Comparison of ENCODE assay signal across 9 cellular contexts in the genomic region with DNA sequence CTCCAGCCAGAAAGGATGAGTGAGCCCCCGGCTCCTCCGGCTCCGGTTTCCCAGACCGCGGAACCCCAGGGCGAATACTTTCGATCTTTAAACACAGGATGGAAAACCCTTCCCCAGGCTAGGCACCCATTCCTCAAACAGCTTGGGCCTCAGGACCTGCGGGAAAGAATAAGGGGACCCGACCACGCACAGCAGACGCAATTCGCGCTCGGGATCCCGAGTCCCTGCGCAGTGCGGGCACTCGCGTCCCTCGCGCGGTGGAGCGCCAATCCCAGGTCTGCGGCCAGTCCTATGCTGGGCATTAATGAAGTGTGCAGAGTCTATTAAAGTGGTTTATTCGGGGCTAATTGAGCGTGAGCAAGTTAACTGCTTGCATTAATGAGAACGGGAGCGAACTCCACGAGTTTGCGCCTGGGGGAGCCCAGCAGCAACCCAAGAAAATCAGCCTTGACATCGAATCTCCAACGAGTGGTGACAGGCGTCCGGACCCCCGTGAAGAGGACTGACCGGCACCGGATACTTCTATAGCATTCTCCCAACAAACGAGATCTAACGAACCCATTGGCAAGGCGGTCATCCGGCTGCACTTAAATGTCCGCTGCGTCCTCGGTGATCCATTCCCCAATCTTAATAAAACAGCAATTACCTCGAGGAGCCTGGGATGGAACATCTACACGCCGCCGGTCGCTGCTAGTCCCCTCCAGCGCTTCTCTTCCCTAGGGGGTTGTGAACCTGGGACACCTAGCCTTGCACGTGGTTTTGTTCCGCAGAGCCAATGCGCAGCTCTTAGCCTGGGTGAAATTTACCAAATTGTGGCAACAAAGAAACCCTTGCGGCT. TPM values are rescaled to one million over a fixed set of nuclear protein-coding genes. Genes with fewer than 3 reads are reported as not detected.
DNase-seq lines count a peak whose midpoint lies in the region; ATAC-seq, FAIRE-seq and TF ChIP-seq lines count a peak whose summit lies in the region.
"Had no signal": no experiment of that assay in that cellular context is flagged by ENCODE, and none has a peak within 500 bp of the region (broad histone marks: within the 10 kb centered on the region; RNA-seq: fewer than 3 reads in every experiment).

No MANE protein-coding gene starts in this region.

- H3K4me1 ChIP-seq in kidney (ENCODE audit: control insufficient read depth in 1 of 2, insufficient read depth in 1 of 2, low read depth in 1 of 2, low read length in 2 of 2): peaks cover 10 to 21% of the 10 kb centered on the region in 2 donors
- H3K4me1 ChIP-seq in stomach smooth muscle (ENCODE audit: control insufficient read depth, insufficient read depth, low read length): peaks cover 49% of the 10 kb centered on the region
- peaks cover 0 to 2% (median 1%) of the 10 kb centered on the region in 3 donors for H3K4me1 ChIP-seq in pancreas

- no peaks in the 10 kb centered on the region for H3K9me3 Mint-ChIP-seq in activated CD4-positive, alpha-beta memory T cell treated with anti-CD3 and anti-CD28 coated beads, Interleukin-2, amount 10 ng/mL, durations not matched to agents 7 days and 5 days
- no peaks in the 10 kb centered on the region for H3K9me3 Mint-ChIP-seq in activated CD4-positive, alpha-beta memory T cell treated with anti-CD3 and anti-CD28 coated beads for 36 hours

- intact Hi-C loops in activated CD4-positive, alpha-beta memory T cell treated with anti-CD3 and anti-CD28 coated beads for 36 hours (cut with micrococcal nuclease): no loop called here
- intact Hi-C loops in kidney (cut with DNase I) (no loop called here), pancreas (cut with DNase I) (loop anchor here in 1 of 3 donors (10.0 kb wide), 1 partner anchor 602 kb away; no protein-coding TSS in a partner anchor)

- CTCF ChIA-PET in activated CD4-positive, alpha-beta memory T cell treated with anti-CD3 and anti-CD28 coated beads, Interleukin-2, amount 10 ng/mL, durations not matched to agents 7 days and 5 days (lab: Charles Lee): no interaction called here
- CTCF ChIA-PET in activated CD4-positive, alpha-beta memory T cell treated with anti-CD3 and anti-CD28 coated beads for 36 hours (lab: Charles Lee): no interaction called here

- H3K27ac Mint-ChIP-seq in activated CD4-positive, alpha-beta memory T cell treated with anti-CD3 and anti-CD28 coated beads, Interleukin-2, amount 10 ng/mL, durations not matched to agents 7 days and 5 days: peak overlapping the region; percentile 15
- H3K27ac Mint-ChIP-seq in activated CD4-positive, alpha-beta memory T cell treated with anti-CD3 and anti-CD28 coated beads for 36 hours: no peak overlapping the region

- DNase-seq in activated CD4-positive, alpha-beta memory T cell treated with anti-CD3 and anti-CD28 coated beads, Interleukin-2, amount 10 ng/mL, durations not matched to agents 7 days and 5 days: no peak
- DNase-seq in activated CD4-positive, alpha-beta memory T cell treated with anti-CD3 and anti-CD28 coated beads for 36 hours: no peak
- DNase-seq in astrocyte of the cerebellum (ENCODE audit: low read depth): no peak
- no peak for DNase-seq in kidney
- no peak for DNase-seq in epidermal melanocyte (ENCODE audit: insufficient read length, low spot score)
- DNase-seq in pancreas: no peak
- DNase-seq: C1 segment of cervical spinal cord had no signal

- H3K27ac ChIP-seq in kidney (ENCODE audit: low read depth in 2 of 2, low read length in 2 of 2) (no peak overlapping the region), stomach smooth muscle (ENCODE audit: low read length) (peak overlapping the region; percentile 70), pancreas (no peak overlapping the region)

- H3K27me3 Mint-ChIP-seq in activated CD4-positive, alpha-beta memory T cell treated with anti-CD3 and anti-CD28 coated beads, Interleukin-2, amount 10 ng/mL, durations not matched to agents 7 days and 5 days: peaks cover 92% of the 10 kb centered on the region
- peaks cover 87% of the 10 kb centered on the region for H3K27me3 Mint-ChIP-seq in activated CD4-positive, alpha-beta memory T cell treated with anti-CD3 and anti-CD28 coated beads for 36 hours

- no peak for TF ChIP-seq CTCF in astrocyte of the cerebellum (IDR thresholded peaks at IDR 0.05; ENCODE audit: low read depth, low read length, missing control alignments)
- TF ChIP-seq CTCF in kidney (IDR thresholded peaks at IDR 0.05; ENCODE audit: borderline replicate concordance, extremely low read depth, insufficient read depth): no peak
- TF ChIP-seq CTCF in pancreas (IDR thresholded peaks at IDR 0.05): no peak

- FAIRE-seq in kidney (lab: Jason Lieb, UNC) (no peak), pancreas (lab: Jason Lieb, UNC) (no peak)

- H3K9ac ChIP-seq in kidney (ENCODE audit: low read length in 2 of 2): no peak overlapping the region
- peak overlapping the region; percentile 71 to 81 for H3K9ac ChIP-seq in stomach smooth muscle (ENCODE audit: low read length in 2 of 2)

- H3K9me3 ChIP-seq in kidney (ENCODE audit: control insufficient read depth in 1 of 2, low read length in 2 of 2) (no peaks in the 10 kb centered on the region), stomach smooth muscle (ENCODE audit: control insufficient read depth in 2 of 2, low read length in 2 of 2) (no peaks in the 10 kb centered on the region), pancreas (no peaks in the 10 kb centered on the region)

- in situ Hi-C loops in astrocyte of the cerebellum (cut with HindIII; ENCODE audit: low sequenced_read_pairs): loop anchor here (25.0 kb wide), 3 partner anchors 306 to 619 kb away; no protein-coding TSS in a partner anchor

- ATAC-seq in GM21528 (IDR thresholded peaks at IDR 0.05; ENCODE audit: low FRiP score, unreplicated experiment): no peak
- ATAC-seq in pancreas: no peak

- H3K4me3 Mint-ChIP-seq in activated CD4-positive, alpha-beta memory T cell treated with anti-CD3 and anti-CD28 coated beads, Interleukin-2, amount 10 ng/mL, durations not matched to agents 7 days and 5 days: peak overlapping the region; percentile 10
- no peak overlapping the region for H3K4me3 Mint-ChIP-seq in activated CD4-positive, alpha-beta memory T cell treated with anti-CD3 and anti-CD28 coated beads for 36 hours

- H3K27me3 ChIP-seq in stomach smooth muscle (ENCODE audit: control insufficient read depth in 1 of 2, insufficient read depth in 2 of 2, low read length in 2 of 2): peaks cover 0 to 5% of the 10 kb centered on the region in 2 donors
- peaks cover 0 to 72% (median 14%) of the 10 kb centered on the region in 4 donors for H3K27me3 ChIP-seq in pancreas

- H3K4me3 ChIP-seq in astrocyte of the cerebellum (ENCODE audit: low read depth, low read length) (peak overlapping the region; percentile 65), kidney (ENCODE audit: low read length in 2 of 2) (peak overlapping the region; percentile 43 to 67), stomach smooth muscle (ENCODE audit: low read length in 2 of 2) (peak overlapping the region; percentile 89), pancreas (peak overlapping the region in 2 of 4 donors; percentile 11 to 64)

- H3K36me3 Mint-ChIP-seq in activated CD4-positive, alpha-beta memory T cell treated with anti-CD3 and anti-CD28 coated beads, Interleukin-2, amount 10 ng/mL, durations not matched to agents 7 days and 5 days (ENCODE audit: low read depth): peaks cover 5% of the 10 kb centered on the region
- H3K36me3 Mint-ChIP-seq in activated CD4-positive, alpha-beta memory T cell treated with anti-CD3 and anti-CD28 coated beads for 36 hours: no peaks in the 10 kb centered on the region

- peaks cover 23% of the 10 kb centered on the region for H3K4me1 Mint-ChIP-seq in activated CD4-positive, alpha-beta memory T cell treated with anti-CD3 and anti-CD28 coated beads, Interleukin-2, amount 10 ng/mL, durations not matched to agents 7 days and 5 days
- peaks cover 33% of the 10 kb centered on the region for H3K4me1 Mint-ChIP-seq in activated CD4-positive, alpha-beta memory T cell treated with anti-CD3 and anti-CD28 coated beads for 36 hours (ENCODE audit: low read depth)

- H3K36me3 ChIP-seq in kidney (ENCODE audit: control insufficient read depth in 1 of 2, insufficient read depth in 2 of 2, low read length in 2 of 2) (no peaks in the 10 kb centered on the region), stomach smooth muscle (ENCODE audit: control insufficient read depth in 2 of 2, insufficient read depth in 2 of 2, low read length in 2 of 2) (peaks cover 0 to 16% of the 10 kb centered on the region in 2 donors), pancreas (no peaks in the 10 kb centered on the region)

- POLR2A ChIA-PET in activated CD4-positive, alpha-beta memory T cell treated with anti-CD3 and anti-CD28 coated beads, Interleukin-2, amount 10 ng/mL, durations not matched to agents 7 days and 5 days (lab: Charles Lee): interaction anchor here (4.3 kb wide), 1 partner anchor 9 kb away, joined by 30 read pairs; no protein-coding TSS in a partner anchor
- POLR2A ChIA-PET in activated CD4-positive, alpha-beta memory T cell treated with anti-CD3 and anti-CD28 coated beads for 36 hours (lab: Charles Lee): no interaction called here

- 10 to 13% methylated on average over 54 of the region's 54 CpGs for WGBS in pancreas, 2 donors

RNA-seq across cellular contexts. Expression of a gene that starts 1.7 kb away (rescaled TPM):
- total RNA-seq in activated CD4-positive, alpha-beta memory T cell treated with anti-CD3 and anti-CD28 coated beads, Interleukin-2, amount 10 ng/mL, durations not matched to agents 7 days and 5 days: not detected
- not detected for total RNA-seq in activated CD4-positive, alpha-beta memory T cell treated with anti-CD3 and anti-CD28 coated beads for 36 hours
- total RNA-seq in kidney: 1.6 TPM
- 0.99 TPM for polyA plus RNA-seq in kidney (ENCODE audit: insufficient read depth, low read depth, low replicate concordance)
- 1 to 10 TPM in 2 of 6 donors, under 1 TPM in 4; 0.24 to 2.7 (median 0.77) TPM for total RNA-seq in pancreas
- polyA plus RNA-seq in pancreas: 1 to 10 TPM; 1.6 to 1.7 TPM

Comparison
In these comparisons a context has a peak if more than half of its experiments do, and no peak if none do; other contexts are left out.
1. H3K9ac ChIP-seq: peak in stomach smooth muscle (2 of 2); none in kidney (0 of 2).